ENCODE assay signal across 9 cellular contexts in genomic region chr14:50039734-50040400, GRCh38.
A peak's percentile ranks its signal among the peaks of the same experiment; 100 is the strongest.
DNase-seq lines count a peak whose midpoint lies in the region; TF ChIP-seq lines count a peak whose summit lies in the region.
"Had no signal": no experiment of that assay in that cellular context is flagged by ENCODE, and none has a peak within 500 bp of the region (broad histone marks: within the 10 kb centered on the region; RNA-seq: fewer than 3 reads in every experiment).

No MANE protein-coding gene starts in this region.

- no peak overlapping the region for H2BK5ac ChIP-seq in mesendoderm (ENCODE audit: low read length)

- no peak overlapping the region for H4K5ac ChIP-seq in mesendoderm (ENCODE audit: low read length)

- H3K4me3 ChIP-seq in mesendoderm (ENCODE audit: low read length) (no peak overlapping the region), BE2C (ENCODE audit: low read depth, low read length) (no peak overlapping the region)

- WGBS in mesendoderm (ENCODE audit: extremely low coverage, insufficient coverage, low lambda C conversion rate): no CpG with 5 or more reads among the region's 9 CpGs

- no peak overlapping the region for H2BK15ac ChIP-seq in mesendoderm (replicated peaks; ENCODE audit: low read depth)

- H3K9ac ChIP-seq in mesendoderm (ENCODE audit: low read length): no peak overlapping the region

- H3K9me3 ChIP-seq in KOPT-K1 (ENCODE audit: insufficient read depth, low read length, poor library complexity, severe bottlenecking) (no peaks in the 10 kb centered on the region), BE2C (no peaks in the 10 kb centered on the region)

- H3K36me3 ChIP-seq in KOPT-K1 (ENCODE audit: insufficient read depth, low read length) (no peaks in the 10 kb centered on the region), mesendoderm (ENCODE audit: control insufficient read depth, insufficient read depth, low read length) (no peaks in the 10 kb centered on the region), BE2C (no peaks in the 10 kb centered on the region)

- no peak overlapping the region for H3K18ac ChIP-seq in mesendoderm (ENCODE audit: low read length)

- no peaks in the 10 kb centered on the region for H3K79me2 ChIP-seq in mesendoderm (ENCODE audit: control insufficient read depth, insufficient read depth, low read length)

- no peak overlapping the region for H3K23ac ChIP-seq in mesendoderm (ENCODE audit: low read length)

- no peak overlapping the region for H4K8ac ChIP-seq in mesendoderm (ENCODE audit: low read depth, low read length)

- no peak overlapping the region for H3K4me2 ChIP-seq in mesendoderm (ENCODE audit: low read length)

- H2AK5ac ChIP-seq in mesendoderm (ENCODE audit: low read length): no peak overlapping the region

- CTCF ChIA-PET in GM10248 (lab: Yijun Ruan, JAX): interaction anchor here (1.0 kb wide), 1 partner anchor 21 kb away, joined by 3 read pairs; no protein-coding TSS in a partner anchor

- H3K56ac ChIP-seq in mesendoderm (ENCODE audit: low read length): no peak overlapping the region

- no peaks in the 10 kb centered on the region for H3K79me1 ChIP-seq in mesendoderm (ENCODE audit: low read length)

- DNase-seq in AML-193 (lab: John Stamatoyannopoulos, UW): peak; percentile 73 to 74
- DNase-seq in mesendoderm: peak; percentile 60
- DNase-seq in RPMI8226: no peak
- no peak for DNase-seq in BE2C
- no peak for DNase-seq in GM10248 (ENCODE audit: extremely low spot score)
- DNase-seq in NCI-H524 (lab: John Stamatoyannopoulos, UW): no peak
- DNase-seq: NCI-H345 had no signal

- POLR2A ChIA-PET in GM10248 (lab: Yijun Ruan, JAX): no interaction called here

- no peak for TF ChIP-seq CTCF in BE2C (IDR thresholded peaks at IDR 0.05; ENCODE audit: low read depth, low read length)
- TF ChIP-seq CTCF in GM10248 (IDR thresholded peaks at IDR 0.05; ENCODE audit: control extremely low read depth, extremely low read depth, low read depth, missing control alignments): no peak

- no peaks in the 10 kb centered on the region for H3K27me3 ChIP-seq in mesendoderm (ENCODE audit: insufficient read depth, low read length, poor library complexity)
- no peaks in the 10 kb centered on the region for H3K27me3 ChIP-seq in BE2C

- H2BK120ac ChIP-seq in mesendoderm (ENCODE audit: low read depth, low read length): no peak overlapping the region

- H3K4ac ChIP-seq in mesendoderm (ENCODE audit: low read depth, low read length): no peak overlapping the region

- H3K4me1 ChIP-seq in mesendoderm (ENCODE audit: control insufficient read depth, low read depth, low read length) (no peaks in the 10 kb centered on the region), BE2C (peaks cover 3% of the 10 kb centered on the region)

- peak overlapping the region; percentile 52 for H3K27ac ChIP-seq in KOPT-K1 (ENCODE audit: low read depth, low read length, poor library complexity, severe bottlenecking)
- peak overlapping the region; percentile 12 for H3K27ac ChIP-seq in angular gyrus (ENCODE audit: low read depth, low read length)
- H3K27ac ChIP-seq in mesendoderm (ENCODE audit: low read depth, low read length): no peak overlapping the region

Comparison
In these comparisons a context has a peak if more than half of its experiments do, and no peak if none do; other contexts are left out.
1. DNase-seq: peak in AML-193 (2 of 2) and mesendoderm (single experiment); none in RPMI8226 (single experiment), BE2C (single experiment), GM10248 (single experiment) and NCI-H524 (0 of 2).